In the genomic region with DNA sequence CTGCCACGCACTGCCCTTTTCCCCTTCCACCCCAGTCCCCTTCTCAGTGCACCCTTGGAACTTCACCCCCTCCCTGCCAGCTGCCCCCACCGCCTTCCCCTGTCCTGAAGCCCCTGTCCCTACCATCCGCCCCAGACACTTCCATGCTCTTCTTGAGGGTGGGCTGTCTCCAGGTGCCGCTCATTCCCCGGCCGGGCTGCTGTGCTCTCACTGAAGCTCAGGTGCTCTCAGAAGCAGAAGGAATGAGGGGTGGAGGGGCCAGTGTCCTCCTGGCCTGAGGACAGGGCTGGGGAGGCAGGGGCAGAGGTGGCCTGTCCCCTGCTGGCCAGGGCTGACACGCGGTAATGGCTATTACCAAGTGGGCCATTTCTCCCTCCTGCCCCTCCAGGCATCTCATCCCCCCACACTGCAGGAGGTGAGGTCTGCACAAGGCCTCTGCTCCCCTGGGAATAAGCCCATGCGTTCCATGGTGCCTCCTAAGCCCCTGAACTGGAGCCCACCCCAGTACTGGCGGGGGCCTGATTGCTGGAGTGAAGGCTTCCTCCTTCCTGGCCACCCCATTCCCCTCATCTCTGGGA, we compare ENCODE assay signal across 1 cellular context.
TF ChIP-seq lines count a peak whose summit lies in the region.

No MANE protein-coding gene starts in this region.

TF ChIP-seq in K562, 482 proteins besides CTCF, POLR2A, EP300 and RAD21:
- TF ChIP-seq, protein P1, sequence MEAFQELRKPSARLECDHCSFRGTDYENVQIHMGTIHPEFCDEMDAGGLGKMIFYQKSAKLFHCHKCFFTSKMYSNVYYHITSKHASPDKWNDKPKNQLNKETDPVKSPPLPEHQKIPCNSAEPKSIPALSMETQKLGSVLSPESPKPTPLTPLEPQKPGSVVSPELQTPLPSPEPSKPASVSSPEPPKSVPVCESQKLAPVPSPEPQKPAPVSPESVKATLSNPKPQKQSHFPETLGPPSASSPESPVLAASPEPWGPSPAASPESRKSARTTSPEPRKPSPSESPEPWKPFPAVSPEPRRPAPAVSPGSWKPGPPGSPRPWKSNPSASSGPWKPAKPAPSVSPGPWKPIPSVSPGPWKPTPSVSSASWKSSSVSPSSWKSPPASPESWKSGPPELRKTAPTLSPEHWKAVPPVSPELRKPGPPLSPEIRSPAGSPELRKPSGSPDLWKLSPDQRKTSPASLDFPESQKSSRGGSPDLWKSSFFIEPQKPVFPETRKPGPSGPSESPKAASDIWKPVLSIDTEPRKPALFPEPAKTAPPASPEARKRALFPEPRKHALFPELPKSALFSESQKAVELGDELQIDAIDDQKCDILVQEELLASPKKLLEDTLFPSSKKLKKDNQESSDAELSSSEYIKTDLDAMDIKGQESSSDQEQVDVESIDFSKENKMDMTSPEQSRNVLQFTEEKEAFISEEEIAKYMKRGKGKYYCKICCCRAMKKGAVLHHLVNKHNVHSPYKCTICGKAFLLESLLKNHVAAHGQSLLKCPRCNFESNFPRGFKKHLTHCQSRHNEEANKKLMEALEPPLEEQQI (IDR thresholded peaks at IDR 0.05), result no peak
- TF ChIP-seq RBM25 (IDR thresholded peaks at IDR 0.05; ENCODE audit: low read depth, low read length, severe bottlenecking), result no peak
- TF ChIP-seq, protein P2, sequence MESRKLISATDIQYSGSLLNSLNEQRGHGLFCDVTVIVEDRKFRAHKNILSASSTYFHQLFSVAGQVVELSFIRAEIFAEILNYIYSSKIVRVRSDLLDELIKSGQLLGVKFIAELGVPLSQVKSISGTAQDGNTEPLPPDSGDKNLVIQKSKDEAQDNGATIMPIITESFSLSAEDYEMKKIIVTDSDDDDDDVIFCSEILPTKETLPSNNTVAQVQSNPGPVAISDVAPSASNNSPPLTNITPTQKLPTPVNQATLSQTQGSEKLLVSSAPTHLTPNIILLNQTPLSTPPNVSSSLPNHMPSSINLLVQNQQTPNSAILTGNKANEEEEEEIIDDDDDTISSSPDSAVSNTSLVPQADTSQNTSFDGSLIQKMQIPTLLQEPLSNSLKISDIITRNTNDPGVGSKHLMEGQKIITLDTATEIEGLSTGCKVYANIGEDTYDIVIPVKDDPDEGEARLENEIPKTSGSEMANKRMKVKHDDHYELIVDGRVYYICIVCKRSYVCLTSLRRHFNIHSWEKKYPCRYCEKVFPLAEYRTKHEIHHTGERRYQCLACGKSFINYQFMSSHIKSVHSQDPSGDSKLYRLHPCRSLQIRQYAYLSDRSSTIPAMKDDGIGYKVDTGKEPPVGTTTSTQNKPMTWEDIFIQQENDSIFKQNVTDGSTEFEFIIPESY (CRISPR knock-in tag; IDR thresholded peaks at IDR 0.05), result peak; percentile 99
- no peak for TF ChIP-seq ARID2 (IDR thresholded peaks at IDR 0.05)
